Comparison of ENCODE assay signal across 8 cellular contexts in genomic region chr12:42588981-42589464, GRCh38. TPM values are rescaled to one million over a fixed set of nuclear protein-coding genes. Genes with fewer than 3 reads are reported as not detected.
A peak's percentile ranks its signal among the peaks of the same experiment; 100 is the strongest.
DNase-seq lines count a peak whose midpoint lies in the region; ATAC-seq and TF ChIP-seq lines count a peak whose summit lies in the region.

No MANE protein-coding gene starts in this region.

- in situ Hi-C loops in Panc1 (cut with HindIII; ENCODE audit: low pct_unique_long_range_greater_than_20kb, low sequenced_read_pairs) = no loop called here

- CTCF ChIA-PET in Panc1 (lab: Charles Lee) = interaction anchor here (0.7 kb wide), 1 partner anchor 697 kb away, joined by 5 read pairs; no protein-coding TSS in a partner anchor

- DNase-seq in AG08396 (ENCODE audit: low spot score) (peak; percentile 43), Panc1 (ENCODE audit: low read depth, low spot score) (no peak), medulla oblongata (ENCODE audit: extremely low spot score) (peak; percentile 33), tibial nerve (ENCODE audit: low spot score in 2 of 2) (peak in 1 of 2 donors; percentile 12)
- no peak for DNase-seq in effector CD4-positive, alpha-beta T cell

- H3K27me3 ChIP-seq in Panc1 (ENCODE audit: control insufficient read depth, insufficient read depth, low read length) (peaks cover 15% of the 10 kb centered on the region), tibial nerve (no peaks in the 10 kb centered on the region)

- H3K27ac ChIP-seq in Panc1 (ENCODE audit: low read length) (peak overlapping the region; percentile 51), tibial nerve (peak overlapping the region; percentile 39 to 92 (median 83))

- no peaks in the 10 kb centered on the region for H3K9me3 Mint-ChIP-seq in dendritic cell treated with granulocyte-macrophage colony-stimulating factor and Interleukin-4, amounts not matched to agents 40 ng/mL and 50 ng/mL, for 4 days

- no peaks in the 10 kb centered on the region for H3K36me3 Mint-ChIP-seq in dendritic cell treated with granulocyte-macrophage colony-stimulating factor and Interleukin-4, amounts not matched to agents 40 ng/mL and 50 ng/mL, for 4 days (ENCODE audit: low read depth)

- TF ChIP-seq POLR2A in GM18505 (IDR thresholded peaks at IDR 0.05; ENCODE audit: borderline replicate concordance, extremely low read depth, insufficient read depth, insufficient read length) (no peak), tibial nerve (IDR thresholded peaks at IDR 0.05) (no peak)

- TF ChIP-seq CTCF in Panc1 (IDR thresholded peaks at IDR 0.05) (peak; percentile 76), tibial nerve (IDR thresholded peaks at IDR 0.05) (peak; percentile 12 to 57 (median 52))

- no TSS peak for BruUV-seq in Panc1 (replicated peaks; lab: Mats Ljungman, UMichigan)

- H3K27ac Mint-ChIP-seq in dendritic cell treated with granulocyte-macrophage colony-stimulating factor and Interleukin-4, amounts not matched to agents 40 ng/mL and 50 ng/mL, for 4 days = no peak overlapping the region

- intact Hi-C loops in Panc1 (cut with micrococcal nuclease; ENCODE audit: unreplicated experiment) = loop anchor here (5.0 kb wide), 1 partner anchor 693 kb away; no protein-coding TSS in a partner anchor
- intact Hi-C loops in dendritic cell treated with granulocyte-macrophage colony-stimulating factor and Interleukin-4, amounts not matched to agents 40 ng/mL and 50 ng/mL, for 4 days (cut with micrococcal nuclease) = loop anchor here (5.0 kb wide), 2 partner anchors 107 to 1248 kb away; partner anchors contain the start of gene TMEM117

- POLR2A ChIA-PET in Panc1 (lab: Charles Lee) = interaction anchor here (0.7 kb wide), 1 partner anchor 104 kb away, joined by 9 read pairs; no protein-coding TSS in a partner anchor

- no peaks in the 10 kb centered on the region for H3K36me3 ChIP-seq in Panc1 (ENCODE audit: control insufficient read depth, insufficient read depth, low read length)
- no peaks in the 10 kb centered on the region for H3K36me3 ChIP-seq in tibial nerve

- peaks cover 20% of the 10 kb centered on the region for H3K4me1 Mint-ChIP-seq in dendritic cell treated with granulocyte-macrophage colony-stimulating factor and Interleukin-4, amounts not matched to agents 40 ng/mL and 50 ng/mL, for 4 days (ENCODE audit: low read depth)

- ATAC-seq in GM18505 (IDR thresholded peaks at IDR 0.05; ENCODE audit: unreplicated experiment) (peak; percentile 38), HG03025 (IDR thresholded peaks at IDR 0.05; ENCODE audit: low FRiP score, unreplicated experiment) (peak; percentile 14), Panc1 (peak; percentile 68)

- H3K4me3 Mint-ChIP-seq in dendritic cell treated with granulocyte-macrophage colony-stimulating factor and Interleukin-4, amounts not matched to agents 40 ng/mL and 50 ng/mL, for 4 days = peak overlapping the region; percentile 65

- peaks cover 19% of the 10 kb centered on the region for H3K4me1 ChIP-seq in Panc1 (ENCODE audit: control insufficient read depth, insufficient read depth, low read length)
- H3K4me1 ChIP-seq in tibial nerve = peaks cover 0 to 39% (median 9%) of the 10 kb centered on the region in 4 donors

- TF ChIP-seq EP300 in tibial nerve (IDR thresholded peaks at IDR 0.05) = peak in 1 of 2 donors; percentile 4

- H3K4me3 ChIP-seq in Panc1 (ENCODE audit: low read depth in 2 of 2, low read length in 2 of 2) (peak overlapping the region; percentile 64 to 67), tibial nerve (peak overlapping the region; percentile 75 to 93 (median 90))

- WGBS in tibial nerve, 2 donors = 0 to 2% methylated on average over 5 to 33 of the region's 38 CpGs

- H3K9me3 ChIP-seq in Panc1 (ENCODE audit: control insufficient read depth, insufficient read depth, low read depth, low read length) (no peaks in the 10 kb centered on the region), tibial nerve (no peaks in the 10 kb centered on the region)

- peaks cover 74% of the 10 kb centered on the region for H3K27me3 Mint-ChIP-seq in dendritic cell treated with granulocyte-macrophage colony-stimulating factor and Interleukin-4, amounts not matched to agents 40 ng/mL and 50 ng/mL, for 4 days

RNA-seq across cellular contexts. Expression of gene PRICKLE1, which starts 0.5 kb away (rescaled TPM):
- total RNA-seq in Panc1 (2021; ENCODE audit: unreplicated experiment) = 20.1 TPM
- polyA plus RNA-seq in Panc1 (2012; ENCODE audit: insufficient read length) = 9.1 TPM
- total RNA-seq in tibial nerve = 10 to 100 TPM; 21.6 to 51.7 (median 34.5) TPM

Comparison
In these comparisons a context has a peak if more than half of its experiments do, and no peak if none do; other contexts are left out.
1. DNase-seq: peak in AG08396 (single experiment) and medulla oblongata (single experiment); none in Panc1 (single experiment) and effector CD4-positive, alpha-beta T cell (single experiment).
2. ATAC-seq: peak in every context shown above with its lines; median percentile 68 in Panc1; 38 in GM18505; 14 in HG03025.